ENCODE assay signal across 14 cellular contexts in genomic region chr16:30524575-30525571, GRCh38. TPM values are rescaled to one million over a fixed set of nuclear protein-coding genes. Genes with fewer than 3 reads are reported as not detected.
DNase-seq lines count a peak whose midpoint lies in the region; ATAC-seq, FAIRE-seq and TF ChIP-seq lines count a peak whose summit lies in the region.
"Had no signal": no experiment of that assay in that cellular context is flagged by ENCODE, and none has a peak within 500 bp of the region (broad histone marks: within the 10 kb centered on the region; RNA-seq: fewer than 3 reads in every experiment).

No MANE protein-coding gene starts in this region.

- intact Hi-C loops in activated CD4-positive, alpha-beta T cell treated with anti-CD3 and anti-CD28 coated beads, Interleukin-2, amount 10 ng/mL, durations not matched to agents 24 days and 14 days (cut with micrococcal nuclease), result loop anchor here (5.0 kb wide), 1 partner anchor 153 kb away; the partner anchor contains the start of genes MYL11 and TBC1D10B
- intact Hi-C loops in K562 (cut with micrococcal nuclease), result loop anchor here (5.0 kb wide), 2 partner anchors 33 to 72 kb away; no protein-coding TSS in a partner anchor

- no peak for TF ChIP-seq POLR2A in K562 (conservative IDR thresholded peaks at IDR 0.05)

- H3K27me3 Mint-ChIP-seq in activated CD4-positive, alpha-beta T cell treated with anti-CD3 and anti-CD28 coated beads, Interleukin-2, amount 10 ng/mL, durations not matched to agents 24 days and 14 days, result no peaks in the 10 kb centered on the region
- H3K27me3 Mint-ChIP-seq in IgD-negative memory B cell (no peaks in the 10 kb centered on the region), neural progenitor cell (ENCODE audit: insufficient read depth, low read depth) (peaks cover 16% of the 10 kb centered on the region)

- in situ Hi-C loops in K562 (cut with MboI), result no loop called here

- no peaks in the 10 kb centered on the region for H4K20me1 ChIP-seq in K562 (replicated peaks; ENCODE audit: control insufficient read depth, insufficient read depth, low read length)
- peaks cover 8% of the 10 kb centered on the region for H4K20me1 ChIP-seq in neural progenitor cell (ENCODE audit: low read depth)

- no peaks in the 10 kb centered on the region for H3K9me3 ChIP-seq in K562 (replicated peaks; ENCODE audit: control insufficient read depth, insufficient read depth, low read depth, low read length)
- no peaks in the 10 kb centered on the region for H3K9me3 ChIP-seq in neural progenitor cell (ENCODE audit: low read depth)
- H3K9me3 ChIP-seq: esophagus muscularis mucosa, thyroid gland had no signal

- CTCF ChIA-PET in K562 (lab: Yijun Ruan, JAX; ENCODE audit: low intra/inter-chr PET ratio), result no interaction called here

- H3K4me3 Mint-ChIP-seq in activated CD4-positive, alpha-beta T cell treated with anti-CD3 and anti-CD28 coated beads, Interleukin-2, amount 10 ng/mL, durations not matched to agents 24 days and 14 days, result peak overlapping the region; percentile 53
- H3K4me3 Mint-ChIP-seq in IgD-negative memory B cell (peak overlapping the region in 3 of 4 donors; percentile 11 to 82 (median 55)), neural progenitor cell (peak overlapping the region; percentile 71)

- H3K4me2 ChIP-seq in K562 (ENCODE audit: insufficient read depth, low read length) (peak overlapping the region; percentile 25), neural progenitor cell (no peak overlapping the region)

- peaks cover 27% of the 10 kb centered on the region for H3F3A ChIP-seq in neural progenitor cell (ENCODE audit: low read depth)

- no TSS peak for BruUV-seq in K562 (replicated peaks; lab: Mats Ljungman, UMichigan)

- ATAC-seq in K562, result no peak
- ATAC-seq in HG03097 (IDR thresholded peaks at IDR 0.05; ENCODE audit: low FRiP score, unreplicated experiment), result no peak
- ATAC-seq in HG02678 (IDR thresholded peaks at IDR 0.05; ENCODE audit: unreplicated experiment), result no peak

- POLR2A ChIA-PET in K562 (lab: Yijun Ruan, JAX), result interaction anchor here (0.6 to 4.3 kb wide), 9 partner anchors 8 to 44 kb away, joined by 3 to 16 read pairs (median 4); no protein-coding TSS in a partner anchor

- H3K36me3 Mint-ChIP-seq in activated CD4-positive, alpha-beta T cell treated with anti-CD3 and anti-CD28 coated beads, Interleukin-2, amount 10 ng/mL, durations not matched to agents 24 days and 14 days (ENCODE audit: low read depth), result peaks cover 15% of the 10 kb centered on the region
- H3K36me3 Mint-ChIP-seq in IgD-negative memory B cell (peaks cover 3% of the 10 kb centered on the region), neural progenitor cell (peaks cover 2% of the 10 kb centered on the region)

- H3K27ac ChIP-seq in K562 (ENCODE audit: extremely low read depth, low read depth, low read length) (peak overlapping the region; percentile 97; the same call in 1 of the 3 replicates), neural progenitor cell (no peak overlapping the region)

- no peak for FAIRE-seq in K562 (lab: Jason Lieb, UNC)

- H3K27me3 ChIP-seq in K562 (ENCODE audit: control insufficient read depth in 2 of 2, insufficient read depth in 2 of 2, low read length in 2 of 2) (no peaks in the 10 kb centered on the region), neural progenitor cell (no peaks in the 10 kb centered on the region)
- H3K27me3 ChIP-seq: esophagus muscularis mucosa, thyroid gland had no signal

- H2AFZ ChIP-seq in K562 (ENCODE audit: low read depth, low read length), result no peak overlapping the region
- no peak overlapping the region for H2AFZ ChIP-seq in neural progenitor cell (replicated peaks)

- TF ChIP-seq EP300 in K562 (IDR thresholded peaks at IDR 0.05; ENCODE audit: low read length), result no peak

- no peaks in the 10 kb centered on the region for H3K9me3 Mint-ChIP-seq in activated CD4-positive, alpha-beta T cell treated with anti-CD3 and anti-CD28 coated beads, Interleukin-2, amount 10 ng/mL, durations not matched to agents 24 days and 14 days
- H3K9me3 Mint-ChIP-seq in IgD-negative memory B cell (no peaks in the 10 kb centered on the region), neural progenitor cell (no peaks in the 10 kb centered on the region)

- H3K4me3 ChIP-seq in K562 (no peak overlapping the region), neural progenitor cell (no peak overlapping the region)

- peaks cover 36 to 64% of the 10 kb centered on the region in 2 experiments; a peak in 4 of 5 replicates for H3K4me1 ChIP-seq in K562 (replicated peaks in 1 of 2; ENCODE audit: control insufficient read depth in 2 of 2, insufficient read depth in 2 of 2, low read length in 2 of 2)
- H3K4me1 ChIP-seq in neural progenitor cell, result peaks cover 6% of the 10 kb centered on the region

- peaks cover 17% of the 10 kb centered on the region for H3K4me1 Mint-ChIP-seq in activated CD4-positive, alpha-beta T cell treated with anti-CD3 and anti-CD28 coated beads, Interleukin-2, amount 10 ng/mL, durations not matched to agents 24 days and 14 days
- H3K4me1 Mint-ChIP-seq in IgD-negative memory B cell, result peaks cover 9 to 14% (median 12%) of the 10 kb centered on the region in 3 donors
- peaks cover 17% of the 10 kb centered on the region for H3K4me1 Mint-ChIP-seq in neural progenitor cell

- no peak for TF ChIP-seq RAD21 in K562 (CRISPR knock-in tag; conservative IDR thresholded peaks at IDR 0.05 in 1 of 2, IDR thresholded peaks at IDR 0.05 in 1 of 2)

- DNase-seq in activated CD4-positive, alpha-beta T cell treated with anti-CD3 and anti-CD28 coated beads, Interleukin-2, amount 10 ng/mL, durations not matched to agents 24 days and 14 days, result peak; percentile 64
- DNase-seq in activated CD4-positive, alpha-beta T cell treated with anti-CD3 and anti-CD28 coated beads for 48 hours, result no peak
- no peak for DNase-seq in K562 (ENCODE audit: extremely low read depth in 1 of 4, low spot score in 3 of 4)
- DNase-seq in neural progenitor cell (ENCODE audit: low spot score), result no peak
- DNase-seq in activated CD4-positive, CD25-positive, alpha-beta regulatory T cell treated with anti-CD3 and anti-CD28 coated beads, Interleukin-2, amount 50 U/mL, for 72 hours, result no peak
- DNase-seq: activated CD4-positive, alpha-beta T cell treated with anti-CD3 and anti-CD28 coated beads, Interleukin-2, amount 50 U/mL, for 1 hour; DND-41; NCI-H1436; NCI-H446 had no signal

- H3K9me1 ChIP-seq in K562 (ENCODE audit: control insufficient read depth, insufficient read depth, low read length), result peaks cover 4% of the 10 kb centered on the region

- TF ChIP-seq CTCF in K562 (IDR thresholded peaks at IDR 0.05 in 2 of 3, conservative IDR thresholded peaks at IDR 0.05 in 1 of 3; ENCODE audit: insufficient read depth in 2 of 3, low read depth in 1 of 3, low read length in 3 of 3) (no peak), neural progenitor cell (IDR thresholded peaks at IDR 0.05) (no peak)

- H3K36me3 ChIP-seq in K562 (ENCODE audit: control insufficient read depth, insufficient read depth, low read length) (peaks cover 17% of the 10 kb centered on the region; the same call in 1 of the 3 replicates), neural progenitor cell (no peaks in the 10 kb centered on the region)

- H3K9ac ChIP-seq in K562 (ENCODE audit: insufficient read depth in 1 of 2, low read depth in 2 of 2, low read length in 2 of 2) (peak overlapping the region in 1 of 2 experiments; percentile 85; a peak in 2 of 4 replicates), neural progenitor cell (no peak overlapping the region)

- 87% methylated on average over 54 of the region's 60 CpGs for WGBS in K562 (ENCODE audit: insufficient coverage, low coverage, missing lambda C conversion rate)

- H3K79me2 ChIP-seq in K562 (ENCODE audit: control insufficient read depth, insufficient read depth, low read length), result peaks cover 19% of the 10 kb centered on the region
- H3K79me2 ChIP-seq in neural progenitor cell (ENCODE audit: low read depth), result peaks cover 5% of the 10 kb centered on the region

- H3K27ac Mint-ChIP-seq in activated CD4-positive, alpha-beta T cell treated with anti-CD3 and anti-CD28 coated beads, Interleukin-2, amount 10 ng/mL, durations not matched to agents 24 days and 14 days, result no peak overlapping the region
- H3K27ac Mint-ChIP-seq in IgD-negative memory B cell (peak overlapping the region in 1 of 3 donors; percentile 92), neural progenitor cell (no peak overlapping the region)

RNA-seq across cellular contexts. Expression of gene ZNF768, which starts 1.5 kb away (rescaled TPM):
- total RNA-seq in activated CD4-positive, alpha-beta T cell treated with anti-CD3 and anti-CD28 coated beads, Interleukin-2, amount 10 ng/mL, durations not matched to agents 24 days and 14 days, result 12.9 and 14.8 TPM in 2 replicates
- polyA plus RNA-seq in IgD-negative memory B cell (12.7 TPM), K562 (2011; rRNA removed) (22.1 and 32.8 TPM in 2 replicates), K562 (2014; fragmentation: Illumina TruSeq; extraction: Trizol) (26.9 and 40.9 TPM in 2 replicates), K562 (2014; fragmentation: Nextera tagmentation; extraction: Ambion mirVana) (under 1 TPM; 0.13 to 0.17 TPM), K562 (2014; rRNA removed) (47.8 and 49.6 TPM in 2 replicates)
- total RNA-seq in K562 (2011; cell fraction: chromatin; rRNA removed; ENCODE audit: low replicate concordance), result 9.3 and 27.8 TPM in 2 replicates
- total RNA-seq in K562 (2011; cell fraction: nucleolus; rRNA removed), result 27.9 and 32.5 TPM in 2 replicates
- 15.2 and 16.7 TPM in 2 replicates for total RNA-seq in K562 (2011; cell fraction: nucleoplasm; rRNA removed)
- total RNA-seq in K562 (2014; rRNA removed) (39.7 and 58.9 TPM in 2 replicates), K562 (2014; rRNA removed; fragmentation: Illumina TruSeq; extraction: Trizol) (14.7 and 15.2 TPM in 2 replicates), K562 (2015; rRNA removed; fragmentation: Illumina TruSeq; extraction: Trizol) (42.3 and 45.8 TPM in 2 replicates), K562 (2021) (41.3 and 50.7 TPM in 2 replicates), neural progenitor cell (ENCODE audit: low replicate concordance) (15.5 and 49.9 TPM in 2 replicates)
- 50.7 and 101 TPM in 2 replicates for polyA plus RNA-seq in K562 (2011; cell fraction: cytosol; rRNA removed)
- 31.3 and 50.4 TPM in 2 replicates for polyA plus RNA-seq in K562 (2011; cell fraction: nucleus; rRNA removed)
- polyA plus RNA-seq in K562 (2012), result 36.8 and 61.3 TPM in 2 replicates
- 8.9 and 12.0 TPM in 2 replicates for polyA minus RNA-seq in K562 (2011; rRNA and poly(A)+ RNA removed)
- polyA minus RNA-seq in K562 (2011; cell fraction: cytosol; rRNA and poly(A)+ RNA removed), result 34.4 and 46.7 TPM in 2 replicates
- 10.5 and 17.3 TPM in 2 replicates for polyA minus RNA-seq in K562 (2011; cell fraction: nucleus; rRNA and poly(A)+ RNA removed)

RNA-seq across cellular contexts. Expression of gene ZNF747, which starts 9.8 kb away (rescaled TPM):
- 10.5 and 13.6 TPM in 2 replicates for total RNA-seq in activated CD4-positive, alpha-beta T cell treated with anti-CD3 and anti-CD28 coated beads, Interleukin-2, amount 10 ng/mL, durations not matched to agents 24 days and 14 days
- polyA plus RNA-seq in IgD-negative memory B cell (14.8 TPM), K562 (2011; rRNA removed) (1.9 and 2.8 TPM in 2 replicates), K562 (2014; fragmentation: Illumina TruSeq; extraction: Trizol) (1.5 and 1.9 TPM in 2 replicates), K562 (2014; fragmentation: Nextera tagmentation; extraction: Ambion mirVana) (under 1 TPM; 0.14 to 0.27 TPM), K562 (2014; rRNA removed) (1.7 and 3.3 TPM in 2 replicates)
- 4.0 and 9.9 TPM in 2 replicates for total RNA-seq in K562 (2011; cell fraction: chromatin; rRNA removed; ENCODE audit: low replicate concordance)
- 9.9 and 10.3 TPM in 2 replicates for total RNA-seq in K562 (2011; cell fraction: nucleolus; rRNA removed)
- total RNA-seq in K562 (2011; cell fraction: nucleoplasm; rRNA removed), result 6.3 and 6.5 TPM in 2 replicates
- total RNA-seq in K562 (2014; rRNA removed) (1.5 and 3.3 TPM in 2 replicates), K562 (2014; rRNA removed; fragmentation: Illumina TruSeq; extraction: Trizol) (1.0 and 1.3 TPM in 2 replicates), K562 (2015; rRNA removed; fragmentation: Illumina TruSeq; extraction: Trizol) (2.0 and 2.1 TPM in 2 replicates), K562 (2021) (3.2 and 3.4 TPM in 2 replicates), neural progenitor cell (ENCODE audit: low replicate concordance) (7.0 and 14.5 TPM in 2 replicates)
- polyA plus RNA-seq in K562 (2011; cell fraction: cytosol; rRNA removed), result 3.0 and 3.6 TPM in 2 replicates
- 2.8 and 3.5 TPM in 2 replicates for polyA plus RNA-seq in K562 (2011; cell fraction: nucleus; rRNA removed)
- polyA plus RNA-seq in K562 (2012), result 1.7 and 1.9 TPM in 2 replicates
- 2.1 and 3.3 TPM in 2 replicates for polyA minus RNA-seq in K562 (2011; rRNA and poly(A)+ RNA removed)
- polyA minus RNA-seq in K562 (2011; cell fraction: cytosol; rRNA and poly(A)+ RNA removed), result 1.6 and 4.7 TPM in 2 replicates
- polyA minus RNA-seq in K562 (2011; cell fraction: nucleus; rRNA and poly(A)+ RNA removed), result 3.9 and 7.7 TPM in 2 replicates

RNA-seq across cellular contexts. Expression of gene ZNF764, which starts 33.3 kb away (rescaled TPM):
- total RNA-seq in activated CD4-positive, alpha-beta T cell treated with anti-CD3 and anti-CD28 coated beads, Interleukin-2, amount 10 ng/mL, durations not matched to agents 24 days and 14 days, result 13.9 and 14.9 TPM in 2 replicates
- polyA plus RNA-seq in IgD-negative memory B cell (6.2 TPM), K562 (2011; rRNA removed) (3.9 and 7.1 TPM in 2 replicates), K562 (2014; fragmentation: Illumina TruSeq; extraction: Trizol) (4.1 and 4.3 TPM in 2 replicates), K562 (2014; fragmentation: Nextera tagmentation; extraction: Ambion mirVana) (under 1 TPM; 0.69 to 0.81 TPM), K562 (2014; rRNA removed) (8.7 and 10.0 TPM in 2 replicates)
- 7.9 and 19.4 TPM in 2 replicates for total RNA-seq in K562 (2011; cell fraction: chromatin; rRNA removed; ENCODE audit: low replicate concordance)
- total RNA-seq in K562 (2011; cell fraction: nucleolus; rRNA removed), result 19.1 and 19.7 TPM in 2 replicates
- 15.4 and 16.3 TPM in 2 replicates for total RNA-seq in K562 (2011; cell fraction: nucleoplasm; rRNA removed)
- total RNA-seq in K562 (2014; rRNA removed) (9.5 and 9.8 TPM in 2 replicates), K562 (2014; rRNA removed; fragmentation: Illumina TruSeq; extraction: Trizol) (2.4 and 2.5 TPM in 2 replicates), K562 (2015; rRNA removed; fragmentation: Illumina TruSeq; extraction: Trizol) (4.1 and 4.6 TPM in 2 replicates), K562 (2021) (10.1 and 11.1 TPM in 2 replicates), neural progenitor cell (ENCODE audit: low replicate concordance) (3.6 and 12.6 TPM in 2 replicates)
- 11.4 and 13.8 TPM in 2 replicates for polyA plus RNA-seq in K562 (2011; cell fraction: cytosol; rRNA removed)
- 15.5 and 22.5 TPM in 2 replicates for polyA plus RNA-seq in K562 (2011; cell fraction: nucleus; rRNA removed)
- polyA plus RNA-seq in K562 (2012), result 5.2 and 7.9 TPM in 2 replicates
- 1.5 and 1.9 TPM in 2 replicates for polyA minus RNA-seq in K562 (2011; rRNA and poly(A)+ RNA removed)
- 3.7 and 7.2 TPM in 2 replicates for polyA minus RNA-seq in K562 (2011; cell fraction: cytosol; rRNA and poly(A)+ RNA removed)
- 6.1 and 7.3 TPM in 2 replicates for polyA minus RNA-seq in K562 (2011; cell fraction: nucleus; rRNA and poly(A)+ RNA removed)

RNA-seq across cellular contexts. Expression of gene ZNF688, which starts 46.6 kb away (rescaled TPM):
- 6.6 and 8.0 TPM in 2 replicates for total RNA-seq in activated CD4-positive, alpha-beta T cell treated with anti-CD3 and anti-CD28 coated beads, Interleukin-2, amount 10 ng/mL, durations not matched to agents 24 days and 14 days
- 40.7 TPM for polyA plus RNA-seq in IgD-negative memory B cell
- 3.6 and 5.4 TPM in 2 replicates for total RNA-seq in K562 (2011; cell fraction: chromatin; rRNA removed; ENCODE audit: low replicate concordance)
- total RNA-seq in K562 (2011; cell fraction: nucleolus; rRNA removed), result 6.8 and 7.0 TPM in 2 replicates
- total RNA-seq in K562 (2011; cell fraction: nucleoplasm; rRNA removed), result 4.0 and 5.1 TPM in 2 replicates
- 7.7 and 12.9 TPM in 2 replicates for total RNA-seq in K562 (2014; rRNA removed)
- 1.4 and 2.8 TPM in 2 replicates for total RNA-seq in K562 (2014; rRNA removed; fragmentation: Illumina TruSeq; extraction: Trizol)
- total RNA-seq in K562 (2015; rRNA removed; fragmentation: Illumina TruSeq; extraction: Trizol), result 4.1 and 5.2 TPM in 2 replicates
- 4.5 and 5.1 TPM in 2 replicates for total RNA-seq in K562 (2021)
- polyA plus RNA-seq in K562 (2011; rRNA removed), result 2.4 TPM in 2 replicates
- 2.2 and 5.7 TPM in 2 replicates for polyA plus RNA-seq in K562 (2011; cell fraction: cytosol; rRNA removed)
- polyA plus RNA-seq in K562 (2011; cell fraction: nucleus; rRNA removed), result 5.7 and 7.6 TPM in 2 replicates
- polyA plus RNA-seq in K562 (2012), result 5.9 and 6.0 TPM in 2 replicates
- polyA plus RNA-seq in K562 (2014; fragmentation: Illumina TruSeq; extraction: Trizol), result 5.4 and 7.0 TPM in 2 replicates
- under 1 TPM; 0.48 TPM for polyA plus RNA-seq in K562 (2014; fragmentation: Nextera tagmentation; extraction: Ambion mirVana)
- 4.6 and 12.5 TPM in 2 replicates for polyA plus RNA-seq in K562 (2014; rRNA removed)
- polyA minus RNA-seq in K562 (2011; rRNA and poly(A)+ RNA removed), result 0.53 and 1.1 TPM in 2 replicates
- polyA minus RNA-seq in K562 (2011; cell fraction: cytosol; rRNA and poly(A)+ RNA removed), result 1.2 and 4.2 TPM in 2 replicates
- 2.8 and 4.2 TPM in 2 replicates for polyA minus RNA-seq in K562 (2011; cell fraction: nucleus; rRNA and poly(A)+ RNA removed)
- 3.6 and 6.2 TPM in 2 replicates for total RNA-seq in neural progenitor cell (ENCODE audit: low replicate concordance)

RNA-seq across cellular contexts. Expression of gene ITGAL, which starts 52.3 kb away (rescaled TPM):
- total RNA-seq in activated CD4-positive, alpha-beta T cell treated with anti-CD3 and anti-CD28 coated beads, Interleukin-2, amount 10 ng/mL, durations not matched to agents 24 days and 14 days, result 264 and 267 TPM in 2 replicates
- polyA plus RNA-seq in IgD-negative memory B cell, result 51.9 TPM
- total RNA-seq in K562 (2011; cell fraction: chromatin; rRNA removed; ENCODE audit: low replicate concordance), result 0.23 TPM in 1 of 2 replicates, not detected in the other
- 0.13 and 0.50 TPM in 2 replicates for total RNA-seq in K562 (2011; cell fraction: nucleolus; rRNA removed)
- total RNA-seq in K562 (2011; cell fraction: nucleoplasm; rRNA removed), result not detected in 2 replicates
- total RNA-seq in K562 (2014; rRNA removed), result 0.61 TPM in 1 of 2 replicates, not detected in the other
- total RNA-seq in K562 (2014; rRNA removed; fragmentation: Illumina TruSeq; extraction: Trizol), result not detected in 2 replicates
- not detected in 2 replicates for total RNA-seq in K562 (2015; rRNA removed; fragmentation: Illumina TruSeq; extraction: Trizol)
- total RNA-seq in K562 (2021), result 0.53 and 0.92 TPM in 2 replicates
- polyA plus RNA-seq in K562 (2011; rRNA removed), result 0.01 and 0.12 TPM in 2 replicates
- 0.13 and 0.15 TPM in 2 replicates for polyA plus RNA-seq in K562 (2011; cell fraction: cytosol; rRNA removed)
- 0.08 and 0.09 TPM in 2 replicates for polyA plus RNA-seq in K562 (2011; cell fraction: nucleus; rRNA removed)
- 0.14 and 0.22 TPM in 2 replicates for polyA plus RNA-seq in K562 (2012)
- 0.12 TPM in 1 of 2 replicates, not detected in the other for polyA plus RNA-seq in K562 (2014; fragmentation: Illumina TruSeq; extraction: Trizol)
- polyA plus RNA-seq in K562 (2014; fragmentation: Nextera tagmentation; extraction: Ambion mirVana), result not detected
- not detected in 2 replicates for polyA plus RNA-seq in K562 (2014; rRNA removed)
- 0.21 TPM in 1 of 2 replicates, not detected in the other for polyA minus RNA-seq in K562 (2011; rRNA and poly(A)+ RNA removed)
- not detected in 2 replicates for polyA minus RNA-seq in K562 (2011; cell fraction: cytosol; rRNA and poly(A)+ RNA removed)
- polyA minus RNA-seq in K562 (2011; cell fraction: nucleus; rRNA and poly(A)+ RNA removed), result not detected in 2 replicates
- not detected in 2 replicates for total RNA-seq in neural progenitor cell (ENCODE audit: low replicate concordance)
